Comparison of ENCODE assay signal across 1 cellular context in the genomic region with DNA sequence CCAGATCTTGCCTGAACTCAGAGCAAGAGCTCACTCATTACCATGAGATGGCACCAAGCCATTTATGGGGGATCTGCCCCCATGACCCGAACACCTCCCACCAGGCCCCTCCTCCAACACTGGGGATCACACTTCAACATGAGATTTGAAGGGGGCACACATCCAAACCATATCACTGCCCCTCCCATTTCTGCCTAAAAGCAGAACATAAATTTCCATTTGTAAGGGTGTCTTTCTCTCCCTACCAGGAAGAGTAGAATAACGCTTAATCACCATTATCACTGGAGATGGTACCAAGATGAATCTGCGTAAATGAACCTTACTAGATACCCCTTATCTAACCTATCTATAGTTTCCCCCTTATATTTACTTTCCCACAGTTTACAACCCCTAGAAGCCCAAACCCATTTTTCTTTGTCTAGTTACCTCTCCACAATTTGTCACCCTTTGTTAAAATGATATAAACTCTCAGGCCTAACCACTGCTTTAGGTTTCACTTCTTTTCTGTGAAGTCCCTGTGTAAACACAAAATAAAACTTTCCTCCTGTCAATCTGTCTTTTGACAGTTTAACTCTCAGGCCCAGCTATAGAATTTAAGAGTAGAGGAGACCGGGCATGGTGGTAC.
TF ChIP-seq lines count a peak whose summit lies in the region.

No MANE protein-coding gene starts in this region.

TF ChIP-seq in GM12878, 131 proteins besides CTCF, POLR2A, EP300 and RAD21 (continues in another document):
- TF ChIP-seq, protein P1, sequence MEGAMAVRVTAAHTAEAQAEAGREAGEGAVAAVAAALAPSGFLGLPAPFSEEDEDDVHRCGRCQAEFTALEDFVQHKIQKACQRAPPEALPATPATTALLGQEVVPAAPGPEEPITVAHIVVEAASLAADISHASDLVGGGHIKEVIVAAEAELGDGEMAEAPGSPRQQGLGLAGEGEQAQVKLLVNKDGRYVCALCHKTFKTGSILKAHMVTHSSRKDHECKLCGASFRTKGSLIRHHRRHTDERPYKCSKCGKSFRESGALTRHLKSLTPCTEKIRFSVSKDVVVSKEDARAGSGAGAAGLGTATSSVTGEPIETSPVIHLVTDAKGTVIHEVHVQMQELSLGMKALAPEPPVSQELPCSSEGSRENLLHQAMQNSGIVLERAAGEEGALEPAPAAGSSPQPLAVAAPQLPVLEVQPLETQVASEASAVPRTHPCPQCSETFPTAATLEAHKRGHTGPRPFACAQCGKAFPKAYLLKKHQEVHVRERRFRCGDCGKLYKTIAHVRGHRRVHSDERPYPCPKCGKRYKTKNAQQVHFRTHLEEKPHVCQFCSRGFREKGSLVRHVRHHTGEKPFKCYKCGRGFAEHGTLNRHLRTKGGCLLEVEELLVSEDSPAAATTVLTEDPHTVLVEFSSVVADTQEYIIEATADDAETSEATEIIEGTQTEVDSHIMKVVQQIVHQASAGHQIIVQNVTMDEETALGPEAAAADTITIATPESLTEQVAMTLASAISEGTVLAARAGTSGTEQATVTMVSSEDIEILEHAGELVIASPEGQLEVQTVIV (IDR thresholded peaks at IDR 0.05; ENCODE audit: borderline replicate concordance, partially characterized antibody): no peak
- TF ChIP-seq IKZF2 (IDR thresholded peaks at IDR 0.05): peak; percentile 87 to 91; a peak in 3 of 4 replicates
- no peak for TF ChIP-seq REST (IDR thresholded peaks at IDR 0.05; ENCODE audit: low read depth, low read length)
- TF ChIP-seq ZNF274 (IDR thresholded peaks at IDR 0.05; ENCODE audit: insufficient read depth, insufficient read length): no peak
- TF ChIP-seq TCF3 (IDR thresholded peaks at IDR 0.05; ENCODE audit: borderline replicate concordance, insufficient read depth, low read depth, low read length): no peak
- TF ChIP-seq SIN3A (IDR thresholded peaks at IDR 0.05; ENCODE audit: low read depth, low read length): no peak
- TF ChIP-seq ZBED1 (IDR thresholded peaks at IDR 0.05; ENCODE audit: borderline replicate concordance): no peak
- TF ChIP-seq, protein P2, sequence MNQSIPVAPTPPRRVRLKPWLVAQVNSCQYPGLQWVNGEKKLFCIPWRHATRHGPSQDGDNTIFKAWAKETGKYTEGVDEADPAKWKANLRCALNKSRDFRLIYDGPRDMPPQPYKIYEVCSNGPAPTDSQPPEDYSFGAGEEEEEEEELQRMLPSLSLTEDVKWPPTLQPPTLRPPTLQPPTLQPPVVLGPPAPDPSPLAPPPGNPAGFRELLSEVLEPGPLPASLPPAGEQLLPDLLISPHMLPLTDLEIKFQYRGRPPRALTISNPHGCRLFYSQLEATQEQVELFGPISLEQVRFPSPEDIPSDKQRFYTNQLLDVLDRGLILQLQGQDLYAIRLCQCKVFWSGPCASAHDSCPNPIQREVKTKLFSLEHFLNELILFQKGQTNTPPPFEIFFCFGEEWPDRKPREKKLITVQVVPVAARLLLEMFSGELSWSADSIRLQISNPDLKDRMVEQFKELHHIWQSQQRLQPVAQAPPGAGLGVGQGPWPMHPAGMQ (IDR thresholded peaks at IDR 0.05; ENCODE audit: borderline replicate concordance): no peak
- TF ChIP-seq NRF1 (conservative IDR thresholded peaks at IDR 0.05; ENCODE audit: low read depth, low read length): no peak
- TF ChIP-seq KLF5 (IDR thresholded peaks at IDR 0.05; ENCODE audit: partially characterized antibody): peak; percentile 61
- no peak for TF ChIP-seq ZNF622 (IDR thresholded peaks at IDR 0.05)
- no peak for TF ChIP-seq POLR2AphosphoS5 (IDR thresholded peaks at IDR 0.05; ENCODE audit: low read length)
- peak; percentile 92 for TF ChIP-seq DPF2 (IDR thresholded peaks at IDR 0.05)
- no peak for TF ChIP-seq NFXL1 (IDR thresholded peaks at IDR 0.05; ENCODE audit: borderline replicate concordance)
- peak; percentile 42; the same call in 1 of the 2 replicates for TF ChIP-seq HDGF (IDR thresholded peaks at IDR 0.05)
- TF ChIP-seq, protein P3, sequence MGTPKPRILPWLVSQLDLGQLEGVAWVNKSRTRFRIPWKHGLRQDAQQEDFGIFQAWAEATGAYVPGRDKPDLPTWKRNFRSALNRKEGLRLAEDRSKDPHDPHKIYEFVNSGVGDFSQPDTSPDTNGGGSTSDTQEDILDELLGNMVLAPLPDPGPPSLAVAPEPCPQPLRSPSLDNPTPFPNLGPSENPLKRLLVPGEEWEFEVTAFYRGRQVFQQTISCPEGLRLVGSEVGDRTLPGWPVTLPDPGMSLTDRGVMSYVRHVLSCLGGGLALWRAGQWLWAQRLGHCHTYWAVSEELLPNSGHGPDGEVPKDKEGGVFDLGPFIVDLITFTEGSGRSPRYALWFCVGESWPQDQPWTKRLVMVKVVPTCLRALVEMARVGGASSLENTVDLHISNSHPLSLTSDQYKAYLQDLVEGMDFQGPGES (IDR thresholded peaks at IDR 0.05): no peak
- TF ChIP-seq NFYA (IDR thresholded peaks at IDR 0.05; ENCODE audit: borderline replicate concordance, low read depth, low read length): no peak
- TF ChIP-seq RUNX3 (IDR thresholded peaks at IDR 0.05; ENCODE audit: low read length): peak; percentile 92
- TF ChIP-seq RB1 (IDR thresholded peaks at IDR 0.05; ENCODE audit: borderline replicate concordance): no peak; the same call in 1 of the 2 replicates
- peak; percentile 69 for TF ChIP-seq ZNF24 (IDR thresholded peaks at IDR 0.05)
- no peak for TF ChIP-seq CREB1 (IDR thresholded peaks at IDR 0.05; ENCODE audit: low read depth)
- TF ChIP-seq EED (IDR thresholded peaks at IDR 0.05; ENCODE audit: low read depth): no peak
- no peak for TF ChIP-seq PAX8 (IDR thresholded peaks at IDR 0.05)
- no peak for TF ChIP-seq CHD4 (IDR thresholded peaks at IDR 0.05)
- no peak for TF ChIP-seq GATAD2B (conservative IDR thresholded peaks at IDR 0.05; ENCODE audit: low read depth)
- TF ChIP-seq MYC (IDR thresholded peaks at IDR 0.05; ENCODE audit: insufficient read depth, insufficient read length, insufficient replicate concordance, low read length, severe bottlenecking): no peak
- TF ChIP-seq SUPT20H (IDR thresholded peaks at IDR 0.05; ENCODE audit: borderline replicate concordance, control insufficient read depth, low read depth, low read length): no peak
- TF ChIP-seq RFX5 (IDR thresholded peaks at IDR 0.05; ENCODE audit: low read depth, low read length): no peak
- TF ChIP-seq CHD2 (IDR thresholded peaks at IDR 0.05; ENCODE audit: borderline replicate concordance, low read depth, low read length): peak; percentile 46; the same call in 1 of the 2 replicates
- no peak for TF ChIP-seq EGR1 (IDR thresholded peaks at IDR 0.05; ENCODE audit: borderline replicate concordance in 1 of 2, low read depth in 2 of 2, low read length in 2 of 2)
- peak; percentile 67 for TF ChIP-seq MEF2B (IDR thresholded peaks at IDR 0.05; ENCODE audit: partially characterized antibody, poor library complexity, severe bottlenecking)
- peak; percentile 78 for TF ChIP-seq SMAD1 (IDR thresholded peaks at IDR 0.05; ENCODE audit: low read depth, partially characterized antibody)
- no peak for TF ChIP-seq HDAC2 (IDR thresholded peaks at IDR 0.05)
- peak; percentile 57 for TF ChIP-seq BCL11A (IDR thresholded peaks at IDR 0.05; ENCODE audit: low read depth, low read length)
- TF ChIP-seq BMI1 (IDR thresholded peaks at IDR 0.05; ENCODE audit: borderline replicate concordance): peak; percentile 79
- peak; percentile 51; the same call in 1 of the 2 replicates for TF ChIP-seq BACH1 (IDR thresholded peaks at IDR 0.05; ENCODE audit: borderline replicate concordance)
- TF ChIP-seq KAT2A (conservative IDR thresholded peaks at IDR 0.05; ENCODE audit: control insufficient read depth, low read depth, low read length): no peak
- TF ChIP-seq, protein P4, sequence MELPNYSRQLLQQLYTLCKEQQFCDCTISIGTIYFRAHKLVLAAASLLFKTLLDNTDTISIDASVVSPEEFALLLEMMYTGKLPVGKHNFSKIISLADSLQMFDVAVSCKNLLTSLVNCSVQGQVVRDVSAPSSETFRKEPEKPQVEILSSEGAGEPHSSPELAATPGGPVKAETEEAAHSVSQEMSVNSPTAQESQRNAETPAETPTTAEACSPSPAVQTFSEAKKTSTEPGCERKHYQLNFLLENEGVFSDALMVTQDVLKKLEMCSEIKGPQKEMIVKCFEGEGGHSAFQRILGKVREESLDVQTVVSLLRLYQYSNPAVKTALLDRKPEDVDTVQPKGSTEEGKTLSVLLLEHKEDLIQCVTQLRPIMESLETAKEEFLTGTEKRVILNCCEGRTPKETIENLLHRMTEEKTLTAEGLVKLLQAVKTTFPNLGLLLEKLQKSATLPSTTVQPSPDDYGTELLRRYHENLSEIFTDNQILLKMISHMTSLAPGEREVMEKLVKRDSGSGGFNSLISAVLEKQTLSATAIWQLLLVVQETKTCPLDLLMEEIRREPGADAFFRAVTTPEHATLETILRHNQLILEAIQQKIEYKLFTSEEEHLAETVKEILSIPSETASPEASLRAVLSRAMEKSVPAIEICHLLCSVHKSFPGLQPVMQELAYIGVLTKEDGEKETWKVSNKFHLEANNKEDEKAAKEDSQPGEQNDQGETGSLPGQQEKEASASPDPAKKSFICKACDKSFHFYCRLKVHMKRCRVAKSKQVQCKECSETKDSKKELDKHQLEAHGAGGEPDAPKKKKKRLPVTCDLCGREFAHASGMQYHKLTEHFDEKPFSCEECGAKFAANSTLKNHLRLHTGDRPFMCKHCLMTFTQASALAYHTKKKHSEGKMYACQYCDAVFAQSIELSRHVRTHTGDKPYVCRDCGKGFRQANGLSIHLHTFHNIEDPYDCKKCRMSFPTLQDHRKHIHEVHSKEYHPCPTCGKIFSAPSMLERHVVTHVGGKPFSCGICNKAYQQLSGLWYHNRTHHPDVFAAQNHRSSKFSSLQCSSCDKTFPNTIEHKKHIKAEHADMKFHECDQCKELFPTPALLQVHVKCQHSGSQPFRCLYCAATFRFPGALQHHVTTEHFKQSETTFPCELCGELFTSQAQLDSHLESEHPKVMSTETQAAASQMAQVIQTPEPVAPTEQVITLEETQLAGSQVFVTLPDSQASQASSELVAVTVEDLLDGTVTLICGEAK (IDR thresholded peaks at IDR 0.05; ENCODE audit: borderline replicate concordance): no peak
- TF ChIP-seq, protein P5, sequence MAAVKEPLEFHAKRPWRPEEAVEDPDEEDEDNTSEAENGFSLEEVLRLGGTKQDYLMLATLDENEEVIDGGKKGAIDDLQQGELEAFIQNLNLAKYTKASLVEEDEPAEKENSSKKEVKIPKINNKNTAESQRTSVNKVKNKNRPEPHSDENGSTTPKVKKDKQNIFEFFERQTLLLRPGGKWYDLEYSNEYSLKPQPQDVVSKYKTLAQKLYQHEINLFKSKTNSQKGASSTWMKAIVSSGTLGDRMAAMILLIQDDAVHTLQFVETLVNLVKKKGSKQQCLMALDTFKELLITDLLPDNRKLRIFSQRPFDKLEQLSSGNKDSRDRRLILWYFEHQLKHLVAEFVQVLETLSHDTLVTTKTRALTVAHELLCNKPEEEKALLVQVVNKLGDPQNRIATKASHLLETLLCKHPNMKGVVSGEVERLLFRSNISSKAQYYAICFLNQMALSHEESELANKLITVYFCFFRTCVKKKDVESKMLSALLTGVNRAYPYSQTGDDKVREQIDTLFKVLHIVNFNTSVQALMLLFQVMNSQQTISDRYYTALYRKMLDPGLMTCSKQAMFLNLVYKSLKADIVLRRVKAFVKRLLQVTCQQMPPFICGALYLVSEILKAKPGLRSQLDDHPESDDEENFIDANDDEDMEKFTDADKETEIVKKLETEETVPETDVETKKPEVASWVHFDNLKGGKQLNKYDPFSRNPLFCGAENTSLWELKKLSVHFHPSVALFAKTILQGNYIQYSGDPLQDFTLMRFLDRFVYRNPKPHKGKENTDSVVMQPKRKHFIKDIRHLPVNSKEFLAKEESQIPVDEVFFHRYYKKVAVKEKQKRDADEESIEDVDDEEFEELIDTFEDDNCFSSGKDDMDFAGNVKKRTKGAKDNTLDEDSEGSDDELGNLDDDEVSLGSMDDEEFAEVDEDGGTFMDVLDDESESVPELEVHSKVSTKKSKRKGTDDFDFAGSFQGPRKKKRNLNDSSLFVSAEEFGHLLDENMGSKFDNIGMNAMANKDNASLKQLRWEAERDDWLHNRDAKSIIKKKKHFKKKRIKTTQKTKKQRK (IDR thresholded peaks at IDR 0.05; ENCODE audit: low read depth, low read length): no peak
- no peak; the same call in 1 of the 2 replicates for TF ChIP-seq RAD51 (IDR thresholded peaks at IDR 0.05)
- TF ChIP-seq NBN (IDR thresholded peaks at IDR 0.05): peak; percentile 95
- peak; percentile 93 for TF ChIP-seq SPI1 (IDR thresholded peaks at IDR 0.05; ENCODE audit: borderline replicate concordance, insufficient read depth, low read depth, low read length)
- TF ChIP-seq FOXK2 (IDR thresholded peaks at IDR 0.05): peak; percentile 78
- TF ChIP-seq, protein P6, sequence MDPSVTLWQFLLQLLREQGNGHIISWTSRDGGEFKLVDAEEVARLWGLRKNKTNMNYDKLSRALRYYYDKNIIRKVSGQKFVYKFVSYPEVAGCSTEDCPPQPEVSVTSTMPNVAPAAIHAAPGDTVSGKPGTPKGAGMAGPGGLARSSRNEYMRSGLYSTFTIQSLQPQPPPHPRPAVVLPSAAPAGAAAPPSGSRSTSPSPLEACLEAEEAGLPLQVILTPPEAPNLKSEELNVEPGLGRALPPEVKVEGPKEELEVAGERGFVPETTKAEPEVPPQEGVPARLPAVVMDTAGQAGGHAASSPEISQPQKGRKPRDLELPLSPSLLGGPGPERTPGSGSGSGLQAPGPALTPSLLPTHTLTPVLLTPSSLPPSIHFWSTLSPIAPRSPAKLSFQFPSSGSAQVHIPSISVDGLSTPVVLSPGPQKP (IDR thresholded peaks at IDR 0.05; ENCODE audit: low read depth, low read length): no peak
- no peak for TF ChIP-seq TARDBP (IDR thresholded peaks at IDR 0.05; ENCODE audit: borderline replicate concordance)
- TF ChIP-seq RBBP5 (conservative IDR thresholded peaks at IDR 0.05): no peak
- no peak for TF ChIP-seq TBL1XR1 (IDR thresholded peaks at IDR 0.05; ENCODE audit: low read depth, low read length)
- no peak for TF ChIP-seq PML (IDR thresholded peaks at IDR 0.05; ENCODE audit: low read length)
- no peak for TF ChIP-seq FOS (IDR thresholded peaks at IDR 0.05; ENCODE audit: borderline replicate concordance, extremely low read depth, insufficient read length)
- no peak for TF ChIP-seq CHD1 (IDR thresholded peaks at IDR 0.05; ENCODE audit: low read depth, low read length)
